In the genomic region with DNA sequence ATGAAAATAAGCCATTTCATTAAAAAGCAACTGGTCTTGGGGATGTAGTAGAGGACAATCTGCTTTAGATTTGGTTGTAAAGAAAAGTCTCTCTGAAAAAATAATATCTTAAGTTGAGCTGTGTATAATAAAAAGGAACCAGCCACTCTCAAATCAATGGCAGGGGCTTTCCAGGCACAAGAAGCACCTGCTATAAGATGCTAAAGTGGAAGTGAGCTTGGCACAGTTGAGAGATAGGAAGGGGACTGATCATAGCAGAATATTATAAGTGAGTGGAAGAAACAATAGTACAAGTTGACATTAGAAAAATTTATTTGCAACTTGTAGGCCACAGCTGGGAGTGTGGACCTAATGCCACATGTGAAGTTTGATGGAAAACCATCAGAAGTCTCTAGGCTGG, we compare ENCODE assay signal across 1 cellular context.
TF ChIP-seq lines count a peak whose summit lies in the region.

No MANE protein-coding gene starts in this region.

TF ChIP-seq in GM12878, 131 proteins besides CTCF, POLR2A, EP300 and RAD21:
- no peak for TF ChIP-seq USF1 (IDR thresholded peaks at IDR 0.05; ENCODE audit: borderline replicate concordance, extremely low read length, insufficient read depth, low read depth, low read length)
- no peak for TF ChIP-seq SPI1 (IDR thresholded peaks at IDR 0.05; ENCODE audit: borderline replicate concordance, insufficient read depth, low read depth, low read length)
- TF ChIP-seq ZNF207 (IDR thresholded peaks at IDR 0.05; ENCODE audit: borderline replicate concordance): no peak
- no peak for TF ChIP-seq SP1 (IDR thresholded peaks at IDR 0.05; ENCODE audit: low read depth, low read length)
- no peak for TF ChIP-seq MTA2 (IDR thresholded peaks at IDR 0.05; ENCODE audit: low read depth)
- no peak for TF ChIP-seq CHD2 (IDR thresholded peaks at IDR 0.05; ENCODE audit: borderline replicate concordance, low read depth, low read length)
- TF ChIP-seq MTA3 (IDR thresholded peaks at IDR 0.05; ENCODE audit: borderline replicate concordance, low read length): no peak
- no peak for TF ChIP-seq HCFC1 (IDR thresholded peaks at IDR 0.05; ENCODE audit: low read length)
- TF ChIP-seq TAF1 (IDR thresholded peaks at IDR 0.05; ENCODE audit: borderline replicate concordance, low read depth, low read length): no peak
- no peak for TF ChIP-seq SUPT20H (IDR thresholded peaks at IDR 0.05; ENCODE audit: borderline replicate concordance, control insufficient read depth, low read depth, low read length)
- TF ChIP-seq ZNF217 (IDR thresholded peaks at IDR 0.05): no peak
- no peak for TF ChIP-seq YBX1 (IDR thresholded peaks at IDR 0.05)
- no peak for TF ChIP-seq PAX8 (IDR thresholded peaks at IDR 0.05)
- TF ChIP-seq LARP7 (IDR thresholded peaks at IDR 0.05): no peak
- no peak for TF ChIP-seq RELA (IDR thresholded peaks at IDR 0.05; ENCODE audit: borderline replicate concordance, partially characterized antibody)
- no peak for TF ChIP-seq CEBPB (IDR thresholded peaks at IDR 0.05; ENCODE audit: borderline replicate concordance in 1 of 2, low read depth in 2 of 2, low read length in 2 of 2)
- TF ChIP-seq ELK1 (IDR thresholded peaks at IDR 0.05; ENCODE audit: low read depth, low read length): no peak
